Comparison of ENCODE assay signal across 2 cellular contexts in genomic region chr1:28115267-28115666, GRCh38.
TF ChIP-seq lines count a peak whose summit lies in the region.

No MANE protein-coding gene starts in this region.

TF ChIP-seq in K562, 482 proteins besides CTCF, POLR2A, EP300 and RAD21 (continued from another document and continues in another):
- TF ChIP-seq THRAP3 (IDR thresholded peaks at IDR 0.05; ENCODE audit: borderline replicate concordance) = no peak
- TF ChIP-seq ZNF785 (CRISPR knock-in tag; IDR thresholded peaks at IDR 0.05) = no peak
- TF ChIP-seq NR2C2 (CRISPR knock-in tag; IDR thresholded peaks at IDR 0.05) = no peak
- peak; percentile 64 for TF ChIP-seq NR2C2 (tag; IDR thresholded peaks at IDR 0.05)
- TF ChIP-seq HMBOX1 (IDR thresholded peaks at IDR 0.05) = peak; percentile 81
- peak; percentile 83 for TF ChIP-seq ELF1 (tag; IDR thresholded peaks at IDR 0.05)
- peak; percentile 96 for TF ChIP-seq ZNF740 (CRISPR knock-in tag; IDR thresholded peaks at IDR 0.05)
- TF ChIP-seq ZNF740 (tag; IDR thresholded peaks at IDR 0.05) = peak in 1 of 2 experiments; percentile 91; a peak in 2 of 4 replicates
- peak; percentile 86 for TF ChIP-seq ZNF175 (CRISPR knock-in tag; IDR thresholded peaks at IDR 0.05; ENCODE audit: low read depth)
- peak in 1 of 2 experiments; percentile 66; a peak in 1 of 4 replicates for TF ChIP-seq MAZ (CRISPR knock-in tag; conservative IDR thresholded peaks at IDR 0.05 in 1 of 2, IDR thresholded peaks at IDR 0.05 in 1 of 2)
- no peak for TF ChIP-seq ZKSCAN1 (IDR thresholded peaks at IDR 0.05; ENCODE audit: low read depth, low read length)
- 0 out of 2 replicates have a peak, but pooled peaks have one; percentile 56 for TF ChIP-seq MTA1 (IDR thresholded peaks at IDR 0.05; ENCODE audit: borderline replicate concordance)
- no peak for TF ChIP-seq ATF2 (CRISPR knock-in tag; IDR thresholded peaks at IDR 0.05)
- 0 out of 2 replicates have a peak, but pooled peaks have one; percentile 39 for TF ChIP-seq ZNF395 (CRISPR knock-in tag; IDR thresholded peaks at IDR 0.05)
- TF ChIP-seq CC2D1A (IDR thresholded peaks at IDR 0.05) = no peak
- peak; percentile 58 for TF ChIP-seq CXXC5 (CRISPR knock-in tag; IDR thresholded peaks at IDR 0.05)
- TF ChIP-seq MTA3 (IDR thresholded peaks at IDR 0.05; ENCODE audit: borderline replicate concordance) = 0 out of 2 replicates have a peak, but pooled peaks have one; percentile 41
- TF ChIP-seq RNF219 (CRISPR knock-in tag; IDR thresholded peaks at IDR 0.05) = 0 out of 2 replicates have a peak, but pooled peaks have one; percentile 53
- TF ChIP-seq VEZF1 (CRISPR knock-in tag; IDR thresholded peaks at IDR 0.05) = peak; percentile 87
- TF ChIP-seq ARID1B (IDR thresholded peaks at IDR 0.05) = peak; percentile 77
- no peak for TF ChIP-seq ZNF197 (CRISPR knock-in tag; IDR thresholded peaks at IDR 0.05; ENCODE audit: low read depth)
- peak; percentile 61; the same call in 1 of the 2 replicates for TF ChIP-seq OTX1 (CRISPR knock-in tag; IDR thresholded peaks at IDR 0.05)
- TF ChIP-seq ZNF212 (CRISPR knock-in tag; IDR thresholded peaks at IDR 0.05) = no peak
- TF ChIP-seq ELF2 (CRISPR knock-in tag; IDR thresholded peaks at IDR 0.05) = peak; percentile 87
- TF ChIP-seq NFATC3 (IDR thresholded peaks at IDR 0.05) = no peak; the same call in 1 of the 2 replicates

TF ChIP-seq in SK-N-SH, 30 proteins besides CTCF, POLR2A, EP300 and RAD21 (continued from another document):
- no peak for TF ChIP-seq USF1 (IDR thresholded peaks at IDR 0.05; ENCODE audit: borderline replicate concordance, low read depth)
